Comparison of ENCODE assay signal across 8 cellular contexts in the genomic region with DNA sequence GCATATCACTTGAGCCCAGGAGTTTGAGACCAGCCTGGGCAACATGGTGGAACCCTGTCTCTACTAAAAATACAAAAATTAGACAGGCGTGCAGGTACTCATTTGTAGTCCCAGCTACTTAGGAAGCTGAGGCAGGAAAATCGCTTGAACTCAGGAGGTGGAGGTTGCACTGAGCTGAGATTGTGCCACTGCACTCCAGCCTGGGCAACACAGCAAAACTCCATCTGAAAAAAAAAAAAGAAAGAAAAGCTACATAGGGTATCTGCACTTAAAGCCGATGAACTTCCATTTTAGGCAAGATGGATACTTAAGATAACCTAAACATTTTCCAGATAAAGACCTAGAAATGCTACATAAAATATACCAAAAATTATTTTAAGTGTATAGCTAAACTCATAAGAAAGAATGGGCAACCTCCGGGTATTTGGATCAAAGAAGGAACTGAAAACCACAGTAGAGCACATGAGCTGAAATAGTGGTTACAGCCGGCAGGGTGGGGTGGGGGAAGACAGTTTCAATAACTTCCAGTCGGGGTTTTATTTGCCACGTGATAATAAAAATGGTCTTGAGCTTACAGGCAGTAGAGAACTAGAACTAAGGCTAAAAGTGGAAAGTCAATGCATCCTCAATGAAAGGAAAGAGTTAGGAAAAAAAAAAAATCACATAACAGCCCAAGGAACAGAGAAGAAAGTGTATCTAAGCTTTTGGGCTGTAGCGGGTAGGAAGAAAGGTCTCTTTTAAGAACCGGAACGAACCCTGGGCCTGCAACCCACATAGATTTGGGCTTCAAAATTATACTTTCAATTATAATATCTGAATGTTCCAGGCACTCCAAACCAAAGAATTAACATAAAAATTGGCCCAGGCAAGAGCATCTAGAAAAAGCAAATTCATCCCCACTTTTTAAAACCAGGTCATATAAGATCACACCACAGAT. TPM values are rescaled to one million over a fixed set of nuclear protein-coding genes. Genes with fewer than 3 reads are reported as not detected.
DNase-seq lines count a peak whose midpoint lies in the region; ATAC-seq and FAIRE-seq lines count a peak whose summit lies in the region.

No MANE protein-coding gene starts in this region.

- H3K27ac ChIP-seq in skeletal muscle tissue (ENCODE audit: low read depth, low read length) = peak overlapping the region; percentile 4

- FAIRE-seq in GM18507 (lab: Jason Lieb, UNC) = peak; percentile 95

- H3K4me1 ChIP-seq in skeletal muscle tissue (ENCODE audit: control insufficient read depth in 3 of 3, insufficient read depth in 3 of 3, low read length in 3 of 3) = peaks cover 3 to 7% (median 5%) of the 10 kb centered on the region in 3 donors

- DNase-seq in GM18507 (ENCODE audit: extremely low spot score, insufficient read length, low read depth) (peak; percentile 33), NAMALWA (ENCODE audit: low spot score) (peak; percentile 80), OCI-M2 (lab: John Stamatoyannopoulos, UW; ENCODE audit: unreplicated experiment) (no peak), COLO829 (ENCODE audit: low spot score) (no peak), MG63 (no peak)
- DNase-seq in activated effector memory CD4-positive, alpha-beta T cell treated with anti-CD3 and anti-CD28 coated beads, Interleukin-2, amount 50 U/mL, for 16 hours = peak; percentile 74

- H3K4me3 ChIP-seq in skeletal muscle tissue (ENCODE audit: low read length in 3 of 3) (no peak overlapping the region), MG63 (no peak overlapping the region)

- H3K27me3 ChIP-seq in skeletal muscle tissue (ENCODE audit: control insufficient read depth in 3 of 3, insufficient read depth in 3 of 3, low read length in 3 of 3) (no peaks in the 10 kb centered on the region), MG63 (no peaks in the 10 kb centered on the region)

- H3K9me3 ChIP-seq in skeletal muscle tissue (ENCODE audit: control insufficient read depth in 3 of 3, low read length in 3 of 3) = no peaks in the 10 kb centered on the region
- H3K9me3 ChIP-seq in MG63 = no peaks in the 10 kb centered on the region

- H3K9ac ChIP-seq in skeletal muscle tissue (ENCODE audit: low read depth in 1 of 3, low read length in 3 of 3) = no peak overlapping the region

- H3K36me3 ChIP-seq in skeletal muscle tissue (ENCODE audit: control insufficient read depth in 3 of 3, insufficient read depth in 3 of 3, low read length in 3 of 3) = peaks cover 0 to 4% (median 3%) of the 10 kb centered on the region in 3 donors
- H3K36me3 ChIP-seq in MG63 = peaks cover 15% of the 10 kb centered on the region

- ATAC-seq in HG02571 (IDR thresholded peaks at IDR 0.05; ENCODE audit: unreplicated experiment) = peak; percentile 82

RNA-seq across cellular contexts. Expression of gene CFDP1, which starts 53.1 kb away (rescaled TPM):
- total RNA-seq in skeletal muscle tissue = 49.6 TPM
- total RNA-seq in MG63 (2014; rRNA removed; shearing (Covaris generic); ENCODE audit: low replicate concordance) = 21.2 and 23.2 TPM in 2 replicates

Comparison
In these comparisons a context has a peak if more than half of its experiments do, and no peak if none do; other contexts are left out.
1. DNase-seq: peak in GM18507 (single experiment), NAMALWA (single experiment) and activated effector memory CD4-positive, alpha-beta T cell treated with anti-CD3 and anti-CD28 coated beads, Interleukin-2, amount 50 U/mL, for 16 hours (single experiment); none in OCI-M2 (single experiment), COLO829 (single experiment) and MG63 (single experiment).